25 cellular contexts compared by ENCODE assay signal in the genomic region with DNA sequence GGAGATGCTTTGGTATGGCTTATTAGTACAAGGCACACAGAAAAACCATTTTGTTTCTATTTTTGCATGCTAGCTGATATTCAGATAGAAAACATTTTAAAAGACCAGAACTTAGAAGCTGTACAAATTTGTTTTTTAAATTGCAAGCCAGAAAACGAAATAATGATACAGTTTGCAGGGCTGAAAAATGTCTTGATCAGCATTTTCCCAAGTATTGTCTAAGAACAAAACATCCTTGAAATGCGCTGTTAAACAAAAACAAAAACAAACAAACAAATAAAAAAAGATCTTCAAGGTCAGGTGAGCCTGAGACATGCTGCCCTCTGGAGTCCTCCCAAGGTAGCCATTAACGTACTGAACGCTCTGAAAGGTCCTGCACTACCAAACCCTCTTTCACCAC.
DNase-seq lines count a peak whose midpoint lies in the region; ATAC-seq, FAIRE-seq and TF ChIP-seq lines count a peak whose summit lies in the region.
"Had no signal": no experiment of that assay in that cellular context is flagged by ENCODE, and none has a peak within 500 bp of the region (broad histone marks: within the 10 kb centered on the region; RNA-seq: fewer than 3 reads in every experiment).

No MANE protein-coding gene starts in this region.

- no peaks in the 10 kb centered on the region for H3K23me2 ChIP-seq in H9 (ENCODE audit: insufficient read length, low read depth, low read length, poor library complexity, severe bottlenecking)
- H3K23me2 ChIP-seq in H1 (ENCODE audit: low read depth, low read length), result no peaks in the 10 kb centered on the region

- H3K27ac Mint-ChIP-seq in activated CD4-positive, alpha-beta T cell treated with anti-CD3 and anti-CD28 coated beads, Interleukin-2, amount 10 ng/mL, durations not matched to agents 24 days and 14 days, result no peak overlapping the region
- H3K27ac Mint-ChIP-seq in H9 (no peak overlapping the region), nephron progenitor cell (peak overlapping the region; percentile 17)
- H3K27ac Mint-ChIP-seq: CD14-positive monocyte; CD4-positive, alpha-beta T cell; CD8-positive, alpha-beta memory T cell had no signal

- H3T11ph ChIP-seq in H9 (ENCODE audit: low read length), result no peak overlapping the region

- H3K9me3 Mint-ChIP-seq in activated CD4-positive, alpha-beta T cell treated with anti-CD3 and anti-CD28 coated beads, Interleukin-2, amount 10 ng/mL, durations not matched to agents 24 days and 14 days, result no peaks in the 10 kb centered on the region
- H3K9me3 Mint-ChIP-seq in H9, result no peaks in the 10 kb centered on the region
- no peaks in the 10 kb centered on the region for H3K9me3 Mint-ChIP-seq in nephron progenitor cell
- H3K9me3 Mint-ChIP-seq: CD4-positive, alpha-beta T cell; CD8-positive, alpha-beta memory T cell had no signal

- no peaks in the 10 kb centered on the region for H3K4me1 Mint-ChIP-seq in activated CD4-positive, alpha-beta T cell treated with anti-CD3 and anti-CD28 coated beads, Interleukin-2, amount 10 ng/mL, durations not matched to agents 24 days and 14 days
- H3K4me1 Mint-ChIP-seq in H9 (no peaks in the 10 kb centered on the region), nephron progenitor cell (peaks cover 13% of the 10 kb centered on the region)
- H3K4me1 Mint-ChIP-seq: CD8-positive, alpha-beta memory T cell had no signal

- no CpG with 5 or more reads among the region's 4 CpGs for WGBS in H9 (ENCODE audit: extremely low coverage, insufficient read length, low lambda C conversion rate)
- WGBS in H1 (ENCODE audit: extremely low coverage in 1 of 2, insufficient coverage in 1 of 2, insufficient read length in 1 of 2, insufficient replicate concordance in 2 of 2, low coverage in 1 of 2, low lambda C conversion rate in 2 of 2, missing lambda C conversion rate in 1 of 2), 2 experiments, result 88% methylated on average over 4 of the region's 4 CpGs; no CpG with 5 or more reads in 1 of the 2 experiments

- H2BK20ac ChIP-seq in H9 (ENCODE audit: low read depth, low read length, poor library complexity, severe bottlenecking), result no peak overlapping the region
- H2BK20ac ChIP-seq in H1 (ENCODE audit: low read length), result no peak overlapping the region

- intact Hi-C loops in activated CD4-positive, alpha-beta T cell treated with anti-CD3 and anti-CD28 coated beads, Interleukin-2, amount 10 ng/mL, durations not matched to agents 24 days and 14 days (cut with micrococcal nuclease), result no loop called here

- TF ChIP-seq CTCF in H9 (conservative IDR thresholded peaks at IDR 0.05) (peak; percentile 25; the same call in 1 of the 3 replicates), H1 (IDR thresholded peaks at IDR 0.05; ENCODE audit: control extremely low read depth in 1 of 3, insufficient read depth in 1 of 3, low read depth in 1 of 3, low read length in 3 of 3) (no peak), nephron progenitor cell (IDR thresholded peaks at IDR 0.05) (no peak)

- peak in 1 of 2 experiments; percentile 7; a peak in 1 of 4 replicates for TF ChIP-seq RAD21 in H1 (IDR thresholded peaks at IDR 0.05 in 1 of 2, conservative IDR thresholded peaks at IDR 0.05 in 1 of 2; ENCODE audit: low read depth in 2 of 2, low read length in 2 of 2)

- H3K9me3 ChIP-seq in H9 (ENCODE audit: control insufficient read depth, low read depth, low read length) (no peaks in the 10 kb centered on the region), H1 (ENCODE audit: insufficient read depth in 2 of 2, low read depth in 1 of 2, low read length in 1 of 2) (no peaks in the 10 kb centered on the region)
- H3K9me3 ChIP-seq: BE2C; BLaER1 treated with 17β-estradiol and CSF1 and Interleukin-3, amounts not matched to agents 10 nM and 100 nM had no signal

- DNase-seq in activated CD4-positive, alpha-beta T cell treated with anti-CD3 and anti-CD28 coated beads, Interleukin-2, amount 10 ng/mL, durations not matched to agents 24 days and 14 days, result peak; percentile 13
- no peak for DNase-seq in activated CD4-positive, alpha-beta T cell treated with anti-CD3 and anti-CD28 coated beads for 4 hours
- no peak for DNase-seq in H9
- no peak for DNase-seq in H1 (ENCODE audit: low read depth in 1 of 2, low spot score in 2 of 2)
- DNase-seq in nephron progenitor cell, result no peak
- DNase-seq in NCI-H146 (lab: John Stamatoyannopoulos, UW), result no peak
- DNase-seq in NCI-H345 treated with DMSO at 0.1 percent for 48 hours (lab: John Stamatoyannopoulos, UW; ENCODE audit: unreplicated experiment), result no peak
- DNase-seq: ACHN; AML-193; BE2C; CD4-positive, alpha-beta T cell; CD8-positive, alpha-beta memory T cell; DMS 273 treated with DMSO at 0.1 percent for 48 hours; DMS79; EL; GDM1; HCEC 1CT had no signal

- H3K36me3 Mint-ChIP-seq in activated CD4-positive, alpha-beta T cell treated with anti-CD3 and anti-CD28 coated beads, Interleukin-2, amount 10 ng/mL, durations not matched to agents 24 days and 14 days (ENCODE audit: low read depth), result no peaks in the 10 kb centered on the region
- H3K36me3 Mint-ChIP-seq in H9 (ENCODE audit: insufficient read depth in 1 of 3, low read depth in 3 of 3) (no peaks in the 10 kb centered on the region), nephron progenitor cell (ENCODE audit: low read depth) (no peaks in the 10 kb centered on the region)
- H3K36me3 Mint-ChIP-seq: CD14-positive monocyte; CD8-positive, alpha-beta memory T cell had no signal

- ATAC-seq in HG02759 (IDR thresholded peaks at IDR 0.05; ENCODE audit: unreplicated experiment), result no peak
- ATAC-seq: GM12878 had no signal

- H3K4me2 ChIP-seq in H9 (ENCODE audit: insufficient read depth, insufficient read length, low read length), result no peak overlapping the region
- H3K4me2 ChIP-seq in H1 (ENCODE audit: insufficient read depth in 1 of 2, low read depth in 2 of 2, low read length in 2 of 2), result no peak overlapping the region
- H3K4me2 ChIP-seq: BLaER1 treated with 17β-estradiol and CSF1 and Interleukin-3, amounts not matched to agents 10 nM and 100 nM had no signal

- H2AFZ ChIP-seq in H9 (ENCODE audit: low read length) (no peak overlapping the region), H1 (ENCODE audit: low read length) (no peak overlapping the region)

- no peak overlapping the region for H3K4me3 Mint-ChIP-seq in activated CD4-positive, alpha-beta T cell treated with anti-CD3 and anti-CD28 coated beads, Interleukin-2, amount 10 ng/mL, durations not matched to agents 24 days and 14 days
- H3K4me3 Mint-ChIP-seq in H9, result no peak overlapping the region
- H3K4me3 Mint-ChIP-seq in nephron progenitor cell, result no peak overlapping the region
- H3K4me3 Mint-ChIP-seq: CD14-positive monocyte; CD4-positive, alpha-beta T cell; CD8-positive, alpha-beta memory T cell had no signal

- no peaks in the 10 kb centered on the region for H3K27me3 Mint-ChIP-seq in activated CD4-positive, alpha-beta T cell treated with anti-CD3 and anti-CD28 coated beads, Interleukin-2, amount 10 ng/mL, durations not matched to agents 24 days and 14 days
- H3K27me3 Mint-ChIP-seq in H9 (ENCODE audit: low read depth), result peaks cover 1% of the 10 kb centered on the region; the same call in 1 of the 2 replicates
- H3K27me3 Mint-ChIP-seq in nephron progenitor cell (ENCODE audit: low read depth, poor library complexity), result no peaks in the 10 kb centered on the region
- H3K27me3 Mint-ChIP-seq: CD4-positive, alpha-beta T cell; CD8-positive, alpha-beta memory T cell had no signal

- H4K91ac ChIP-seq in H9 (ENCODE audit: insufficient read length, low read depth, low read length) (no peak overlapping the region), H1 (replicated peaks; ENCODE audit: insufficient read length, low read length) (no peak overlapping the region)

- H2BK15ac ChIP-seq in H9 (ENCODE audit: low read depth, low read length) (no peak overlapping the region), H1 (ENCODE audit: low read length) (no peak overlapping the region)

- H2BK12ac ChIP-seq in H9 (ENCODE audit: insufficient read length, low read depth, low read length) (no peak overlapping the region), H1 (ENCODE audit: low read depth, low read length) (no peak overlapping the region)

- no peaks in the 10 kb centered on the region for H3K79me2 ChIP-seq in H9 (ENCODE audit: insufficient read depth, low read length)
- H3K79me2 ChIP-seq in H1 (ENCODE audit: control insufficient read depth in 1 of 2, insufficient read depth in 2 of 2, low read length in 2 of 2), result no peaks in the 10 kb centered on the region

- H3K9ac ChIP-seq in H9 (ENCODE audit: extremely low read depth, insufficient read length, low read length) (no peak overlapping the region), H1 (replicated peaks in 1 of 4; ENCODE audit: extremely low read depth in 1 of 4, low read depth in 3 of 4, low read length in 3 of 4) (no peak overlapping the region)
- H3K9ac ChIP-seq: BLaER1 treated with 17β-estradiol and CSF1 and Interleukin-3, amounts not matched to agents 10 nM and 100 nM had no signal

- H4K8ac ChIP-seq in H9 (replicated peaks; ENCODE audit: insufficient read length, low read depth, low read length) (no peak overlapping the region), H1 (ENCODE audit: extremely low read depth, insufficient read depth, low read length) (no peak overlapping the region)

- no peak overlapping the region for H3K14ac ChIP-seq in H9 (ENCODE audit: insufficient read depth, low read length)
- no peak overlapping the region for H3K14ac ChIP-seq in H1 (ENCODE audit: insufficient read length)

- H4K5ac ChIP-seq in H9 (ENCODE audit: insufficient read length, low read depth, low read length), result no peak overlapping the region
- no peak overlapping the region for H4K5ac ChIP-seq in H1 (ENCODE audit: insufficient read length, low read depth, low read length)

- no peak overlapping the region for H3K23ac ChIP-seq in H9 (ENCODE audit: insufficient read length, low read depth, low read length)
- no peak overlapping the region for H3K23ac ChIP-seq in H1 (ENCODE audit: insufficient read length)

- CTCF ChIA-PET in H1 (lab: Charles Lee; ENCODE audit: partially characterized antibody), result interaction anchor here (0.9 to 1.4 kb wide), 3 partner anchors 24 to 49 kb away, joined by 3 to 5 read pairs (median 4); no protein-coding TSS in a partner anchor

- no peak overlapping the region for H3K27ac ChIP-seq in H9 (ENCODE audit: insufficient read length, low read depth, low read length)
- no peak overlapping the region for H3K27ac ChIP-seq in H1 (ENCODE audit: low read depth, low read length)
- H3K27ac ChIP-seq: 22Rv1; BLaER1 treated with 17β-estradiol and CSF1 and Interleukin-3, amounts not matched to agents 10 nM and 100 nM had no signal

- H3K4me3 ChIP-seq in H1 (ENCODE audit: extremely low read depth in 1 of 4, insufficient read depth in 2 of 4, low read depth in 3 of 4, low read length in 4 of 4), result no peak overlapping the region
- H3K4me3 ChIP-seq: BLaER1 treated with 17β-estradiol and CSF1 and Interleukin-3, amounts not matched to agents 10 nM and 100 nM; GM12878 had no signal

- H3K27me3 ChIP-seq in H9 (ENCODE audit: insufficient read depth, low read length) (no peaks in the 10 kb centered on the region), H1 (replicated peaks in 1 of 4; ENCODE audit: control insufficient read depth in 3 of 4, extremely low read depth in 1 of 4, insufficient read depth in 3 of 4, low read length in 3 of 4) (no peaks in the 10 kb centered on the region)
- H3K27me3 ChIP-seq: BE2C; BLaER1 treated with 17β-estradiol and CSF1 and Interleukin-3, amounts not matched to agents 10 nM and 100 nM had no signal

- no peak overlapping the region for H2AK5ac ChIP-seq in H9 (ENCODE audit: insufficient read length, low read length)
- no peak overlapping the region for H2AK5ac ChIP-seq in H1 (ENCODE audit: low read depth, low read length)

- H2BK120ac ChIP-seq in H9 (ENCODE audit: low read depth, low read length, poor library complexity, severe bottlenecking) (no peak overlapping the region), H1 (replicated peaks; ENCODE audit: low read depth, low read length) (no peak overlapping the region)

- H3K4me1 ChIP-seq in H9 (ENCODE audit: insufficient read depth, low read length) (no peaks in the 10 kb centered on the region), H1 (replicated peaks in 1 of 4; ENCODE audit: control insufficient read depth in 3 of 4, insufficient read depth in 4 of 4, low read length in 3 of 4) (no peaks in the 10 kb centered on the region)
- H3K4me1 ChIP-seq: BE2C; BLaER1 treated with 17β-estradiol and CSF1 and Interleukin-3, amounts not matched to agents 10 nM and 100 nM had no signal

- H4K20me1 ChIP-seq in H9 (ENCODE audit: control insufficient read depth, insufficient read depth, insufficient read length) (no peaks in the 10 kb centered on the region), H1 (replicated peaks in 1 of 2; ENCODE audit: control insufficient read depth in 1 of 2, insufficient read depth in 2 of 2, low read length in 2 of 2) (no peaks in the 10 kb centered on the region)
- H4K20me1 ChIP-seq: BLaER1 treated with 17β-estradiol and CSF1 and Interleukin-3, amounts not matched to agents 10 nM and 100 nM had no signal

- POLR2A ChIA-PET in H1 (lab: Charles Lee; ENCODE audit: partially characterized antibody), result no interaction called here

- H3K79me1 ChIP-seq in H9 (ENCODE audit: insufficient read depth, low read depth, low read length, poor library complexity, severe bottlenecking), result no peaks in the 10 kb centered on the region
- H3K79me1 ChIP-seq in H1 (ENCODE audit: low read depth, low read length), result no peaks in the 10 kb centered on the region

- no peak for TF ChIP-seq POLR2A in H1 (IDR thresholded peaks at IDR 0.05; ENCODE audit: control extremely low read depth in 1 of 2, low read depth in 2 of 2, low read length in 2 of 2)

- H3K36me3 ChIP-seq in H1 (ENCODE audit: control insufficient read depth in 2 of 4, insufficient read depth in 4 of 4, low read length in 3 of 4), result no peaks in the 10 kb centered on the region
- H3K36me3 ChIP-seq: BE2C; BLaER1 treated with 17β-estradiol and CSF1 and Interleukin-3, amounts not matched to agents 10 nM and 100 nM had no signal

- H3K4ac ChIP-seq in H9 (ENCODE audit: low read depth, low read length) (no peak overlapping the region), H1 (replicated peaks; ENCODE audit: insufficient read length, low read depth, low read length) (no peak overlapping the region)

- peak; percentile 28 for FAIRE-seq in H1 (lab: Jason Lieb, UNC)
- FAIRE-seq: A204.1, D721Med, GM12878, H54 had no signal

- no peak overlapping the region for H2BK5ac ChIP-seq in H9 (ENCODE audit: insufficient read length, low read length)
- H2BK5ac ChIP-seq in H1 (ENCODE audit: low read depth, low read length), result no peak overlapping the region

- H3K18ac ChIP-seq in H9 (ENCODE audit: insufficient read length, low read depth, low read length), result no peak overlapping the region
- no peak overlapping the region for H3K18ac ChIP-seq in H1 (ENCODE audit: extremely low read depth, low read length)

- TF ChIP-seq EP300 in H1 (IDR thresholded peaks at IDR 0.05; ENCODE audit: borderline replicate concordance in 1 of 2, low read depth in 2 of 2, low read length in 2 of 2), result no peak

- H3K56ac ChIP-seq in H9 (ENCODE audit: insufficient read length, low read depth, low read length), result no peak overlapping the region
- H3K56ac ChIP-seq in H1 (replicated peaks; ENCODE audit: insufficient read length, low read depth, low read length), result no peak overlapping the region
